16 cellular contexts compared by ENCODE assay signal in genomic region chr3:13718437-13718836, GRCh38.
DNase-seq lines count a peak whose midpoint lies in the region; ATAC-seq and TF ChIP-seq lines count a peak whose summit lies in the region.
"Had no signal": no experiment of that assay in that cellular context is flagged by ENCODE, and none has a peak within 500 bp of the region (broad histone marks: within the 10 kb centered on the region; RNA-seq: fewer than 3 reads in every experiment).

No MANE protein-coding gene starts in this region.

- H3K27me3 ChIP-seq in endodermal cell (ENCODE audit: control insufficient read depth, insufficient read depth, low read length, poor library complexity, severe bottlenecking) (no peaks in the 10 kb centered on the region), sigmoid colon (no peaks in the 10 kb centered on the region)
- H3K27me3 ChIP-seq: upper lobe of left lung had no signal

- H3K9ac ChIP-seq in endodermal cell (ENCODE audit: extremely low read depth, low read length, poor library complexity, severe bottlenecking), result no peak overlapping the region

- H3K27ac Mint-ChIP-seq in endodermal cell, result no peak overlapping the region
- H3K27ac Mint-ChIP-seq in HFFc6, result no peak overlapping the region
- H3K27ac Mint-ChIP-seq: activated naive CD4-positive, alpha-beta T cell treated with anti-CD3 and anti-CD28 coated beads, Interleukin-2, amount 50 U/mL, for 24 hours; mesothelial cell of epicardium; stimulated activated naive B cell treated with anti-CD40 and anti-IgM and Interleukin-4, amounts not matched to agents 10 μg/mL and 1 μg/mL and 100 μg/mL, for 72 hours had no signal

- TF ChIP-seq POLR2A in sigmoid colon (IDR thresholded peaks at IDR 0.05), result no peak

- DNase-seq in Ammon's horn (ENCODE audit: low spot score) (peak; percentile 4), GM20000 (ENCODE audit: low spot score) (peak; percentile 3), endodermal cell (peak; percentile 42), sigmoid colon (peak; percentile 48), NOMO-1 (lab: John Stamatoyannopoulos, UW; ENCODE audit: unreplicated experiment in 2 of 2) (no peak), HFFc6 (no peak)
- DNase-seq: EL; NCI-H1436; stimulated activated naive B cell treated with anti-CD40 and anti-IgM and Interleukin-4, amounts not matched to agents 10 μg/mL and 1 μg/mL and 100 μg/mL, for 72 hours had no signal

- TF ChIP-seq CTCF in GM20000 (IDR thresholded peaks at IDR 0.05; ENCODE audit: extremely low read depth, missing control alignments), result no peak
- no peak for TF ChIP-seq CTCF in endodermal cell (conservative IDR thresholded peaks at IDR 0.05)
- TF ChIP-seq CTCF in sigmoid colon (IDR thresholded peaks at IDR 0.05), result no peak
- no peak for TF ChIP-seq CTCF in HFFc6 (IDR thresholded peaks at IDR 0.05)

- 96% methylated on average over 7 of the region's 7 CpGs; no CpG with 5 or more reads in 1 of the 2 experiments for WGBS in endodermal cell (ENCODE audit: insufficient coverage in 1 of 2, insufficient read length in 1 of 2), 2 experiments
- WGBS in sigmoid colon, 2 donors, result 45 to 78% methylated on average over 7 of the region's 7 CpGs

- intact Hi-C loops in sigmoid colon (cut with DNase I), result no loop called here

- no peaks in the 10 kb centered on the region for H3K4me1 ChIP-seq in endodermal cell (ENCODE audit: control insufficient read depth, insufficient read depth, low read length)
- no peaks in the 10 kb centered on the region for H3K4me1 ChIP-seq in sigmoid colon
- H3K4me1 ChIP-seq: upper lobe of left lung had no signal

- no peak for ATAC-seq in HG03045 (IDR thresholded peaks at IDR 0.05; ENCODE audit: unreplicated experiment)
- ATAC-seq: Panc1; stimulated activated naive B cell treated with anti-CD40 and anti-IgM and Interleukin-4, amounts not matched to agents 10 μg/mL and 1 μg/mL and 100 μg/mL, for 72 hours had no signal

- peaks cover 10% of the 10 kb centered on the region for H3K9me3 ChIP-seq in endodermal cell (ENCODE audit: control insufficient read depth, low read length)
- peaks cover 0 to 4% (median 0%) of the 10 kb centered on the region in 4 donors for H3K9me3 ChIP-seq in sigmoid colon

- H3K4me3 ChIP-seq in endodermal cell (ENCODE audit: low read length) (no peak overlapping the region), sigmoid colon (no peak overlapping the region)
- H3K4me3 ChIP-seq: SK-N-MC, upper lobe of left lung had no signal

- H3K9me3 Mint-ChIP-seq in endodermal cell (peaks cover 24% of the 10 kb centered on the region), HFFc6 (peaks cover 10% of the 10 kb centered on the region; the same call in 1 of the 2 replicates)

- no peak overlapping the region for H3K4me3 Mint-ChIP-seq in endodermal cell
- H3K4me3 Mint-ChIP-seq in HFFc6, result no peak overlapping the region
- H3K4me3 Mint-ChIP-seq: activated naive CD4-positive, alpha-beta T cell treated with anti-CD3 and anti-CD28 coated beads, Interleukin-2, amount 50 U/mL, for 24 hours; mesothelial cell of epicardium; neural crest cell; stimulated activated naive B cell treated with anti-CD40 and anti-IgM and Interleukin-4, amounts not matched to agents 10 μg/mL and 1 μg/mL and 100 μg/mL, for 72 hours had no signal

- H3K36me3 ChIP-seq in endodermal cell (ENCODE audit: control insufficient read depth, insufficient read depth, low read length) (no peaks in the 10 kb centered on the region), sigmoid colon (no peaks in the 10 kb centered on the region)
- H3K36me3 ChIP-seq: upper lobe of left lung had no signal

- no peak for TF ChIP-seq EP300 in sigmoid colon (IDR thresholded peaks at IDR 0.05)

- H3K36me3 Mint-ChIP-seq in endodermal cell (ENCODE audit: low read depth) (no peaks in the 10 kb centered on the region), HFFc6 (ENCODE audit: low read depth) (no peaks in the 10 kb centered on the region)
- H3K36me3 Mint-ChIP-seq: activated naive CD4-positive, alpha-beta T cell treated with anti-CD3 and anti-CD28 coated beads, Interleukin-2, amount 50 U/mL, for 24 hours; mesothelial cell of epicardium had no signal

- H3K27me3 Mint-ChIP-seq in endodermal cell (ENCODE audit: insufficient read depth), result peaks cover 7% of the 10 kb centered on the region
- peaks cover 2% of the 10 kb centered on the region for H3K27me3 Mint-ChIP-seq in HFFc6 (ENCODE audit: insufficient read depth)
- H3K27me3 Mint-ChIP-seq: activated naive CD4-positive, alpha-beta T cell treated with anti-CD3 and anti-CD28 coated beads, Interleukin-2, amount 50 U/mL, for 24 hours had no signal

- H3K27ac ChIP-seq in endodermal cell (ENCODE audit: low read depth, low read length), result no peak overlapping the region
- no peak overlapping the region for H3K27ac ChIP-seq in sigmoid colon
- H3K27ac ChIP-seq: SK-N-MC, upper lobe of left lung had no signal

- peaks cover 2% of the 10 kb centered on the region for H3K4me1 Mint-ChIP-seq in endodermal cell
- no peaks in the 10 kb centered on the region for H3K4me1 Mint-ChIP-seq in HFFc6 (ENCODE audit: low read depth)
- H3K4me1 Mint-ChIP-seq: activated naive CD4-positive, alpha-beta T cell treated with anti-CD3 and anti-CD28 coated beads, Interleukin-2, amount 50 U/mL, for 24 hours; neural crest cell; stimulated activated naive B cell treated with anti-CD40 and anti-IgM and Interleukin-4, amounts not matched to agents 10 μg/mL and 1 μg/mL and 100 μg/mL, for 72 hours had no signal

Comparison
In these comparisons a context has a peak if more than half of its experiments do, and no peak if none do; other contexts are left out.
1. DNase-seq: peak in Ammon's horn (single experiment), GM20000 (single experiment), endodermal cell (single experiment) and sigmoid colon (single experiment); none in NOMO-1 (0 of 2) and HFFc6 (single experiment).